20 cellular contexts compared by ENCODE assay signal in the genomic region with DNA sequence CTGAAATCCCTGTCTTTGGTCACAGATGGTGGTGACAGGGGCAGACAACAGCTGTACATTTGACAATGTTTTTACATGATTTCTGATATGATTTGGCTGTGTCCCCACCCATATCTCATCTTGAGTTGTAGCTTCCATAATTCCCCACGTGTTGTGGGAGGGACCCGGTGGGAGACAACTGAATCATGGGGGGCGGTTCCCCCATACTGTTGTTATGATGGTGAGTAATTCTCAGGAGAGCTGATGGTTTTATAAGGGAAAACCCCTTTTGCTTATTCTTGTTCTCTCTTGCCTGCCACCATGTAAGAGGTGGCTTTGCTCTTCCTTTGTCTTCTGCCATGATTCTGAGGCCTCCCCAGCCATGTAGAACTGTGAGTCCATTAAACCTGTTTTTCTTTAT.
DNase-seq lines count a peak whose midpoint lies in the region; ATAC-seq and TF ChIP-seq lines count a peak whose summit lies in the region.
"Had no signal": no experiment of that assay in that cellular context is flagged by ENCODE, and none has a peak within 500 bp of the region (broad histone marks: within the 10 kb centered on the region; RNA-seq: fewer than 3 reads in every experiment).

No MANE protein-coding gene starts in this region.

- intact Hi-C loops in activated naive CD4-positive, alpha-beta T cell treated with anti-CD3 and anti-CD28 coated beads for 36 hours (cut with micrococcal nuclease) = loop anchor here (10.0 kb wide), 2 partner anchors 305 to 365 kb away; no protein-coding TSS in a partner anchor
- intact Hi-C loops in sigmoid colon (cut with DNase I) = loop anchor here (10.0 kb wide), 1 partner anchor 365 kb away; no protein-coding TSS in a partner anchor
- intact Hi-C loops in CD4-positive, alpha-beta T cell (cut with DNase I, micrococcal nuclease) = no loop called here

- TF ChIP-seq EP300 in sigmoid colon (IDR thresholded peaks at IDR 0.05) = no peak

- peaks cover 7% of the 10 kb centered on the region for H3K4me1 Mint-ChIP-seq in activated naive CD4-positive, alpha-beta T cell treated with anti-CD3 and anti-CD28 coated beads for 36 hours (ENCODE audit: low read depth)
- H3K4me1 Mint-ChIP-seq in neural progenitor cell = no peaks in the 10 kb centered on the region
- H3K4me1 Mint-ChIP-seq in CD4-positive, alpha-beta T cell (ENCODE audit: low read depth) = no peaks in the 10 kb centered on the region

- TF ChIP-seq POLR2A in sigmoid colon (IDR thresholded peaks at IDR 0.05) = no peak

- peaks cover 0 to 14% (median 12%) of the 10 kb centered on the region in 4 donors for H3K4me1 ChIP-seq in sigmoid colon
- no peaks in the 10 kb centered on the region for H3K4me1 ChIP-seq in neural progenitor cell
- H3K4me1 ChIP-seq: SJSA1, vagina had no signal

- H3K36me3 ChIP-seq in brain microvascular endothelial cell (replicated peaks) (no peaks in the 10 kb centered on the region), sigmoid colon (no peaks in the 10 kb centered on the region), neural progenitor cell (no peaks in the 10 kb centered on the region)
- H3K36me3 ChIP-seq: SJSA1, vagina had no signal

- peaks cover 3% of the 10 kb centered on the region for H3K36me3 Mint-ChIP-seq in activated naive CD4-positive, alpha-beta T cell treated with anti-CD3 and anti-CD28 coated beads for 36 hours (ENCODE audit: low read depth)
- H3K36me3 Mint-ChIP-seq in neural progenitor cell = no peaks in the 10 kb centered on the region
- H3K36me3 Mint-ChIP-seq in CD4-positive, alpha-beta T cell (ENCODE audit: low read depth) = peaks cover 15% of the 10 kb centered on the region
- H3K36me3 Mint-ChIP-seq: natural killer cell treated with Interleukin-12 subunit alpha and Interleukin-12 subunit beta and Interleukin-15 and Interleukin-18, amount 100 ng/mL, for 72 hours had no signal

- peaks cover 6% of the 10 kb centered on the region for H3K9me3 Mint-ChIP-seq in activated naive CD4-positive, alpha-beta T cell treated with anti-CD3 and anti-CD28 coated beads for 36 hours
- no peaks in the 10 kb centered on the region for H3K9me3 Mint-ChIP-seq in neural progenitor cell
- peaks cover 2% of the 10 kb centered on the region for H3K9me3 Mint-ChIP-seq in CD4-positive, alpha-beta T cell
- H3K9me3 Mint-ChIP-seq: effector memory CD8-positive, alpha-beta T cell; natural killer cell treated with Interleukin-12 subunit alpha and Interleukin-12 subunit beta and Interleukin-15 and Interleukin-18, amount 100 ng/mL, for 72 hours; T-helper 2 cell treated with Interferon-gamma antibody and Interleukin-4, amounts not matched to agents 5 μg/mL and 100 μg/mL, for 36 hours had no signal

- H3K4me3 ChIP-seq in brain microvascular endothelial cell (ENCODE audit: low read depth, low read length) (no peak overlapping the region), sigmoid colon (no peak overlapping the region), neural progenitor cell (no peak overlapping the region)
- H3K4me3 ChIP-seq: PC-9, SJSA1, vagina had no signal

- no peaks in the 10 kb centered on the region for H4K20me1 ChIP-seq in neural progenitor cell (ENCODE audit: low read depth)

- WGBS in sigmoid colon, 2 donors = 75 to 82% methylated on average over 3 of the region's 3 CpGs

- no peak overlapping the region for H3K9ac ChIP-seq in neural progenitor cell

- TF ChIP-seq CTCF in brain microvascular endothelial cell (IDR thresholded peaks at IDR 0.05; ENCODE audit: low read depth, low read length, missing control alignments) (no peak), sigmoid colon (IDR thresholded peaks at IDR 0.05) (no peak), neural progenitor cell (IDR thresholded peaks at IDR 0.05) (no peak)
- TF ChIP-seq CTCF in CD4-positive, alpha-beta T cell (IDR thresholded peaks at IDR 0.05) = no peak

- H3K79me2 ChIP-seq in neural progenitor cell (ENCODE audit: low read depth) = no peaks in the 10 kb centered on the region

- no peak overlapping the region for H3K4me2 ChIP-seq in neural progenitor cell
- H3K4me2 ChIP-seq: PC-9 had no signal

- DNase-seq in activated naive CD4-positive, alpha-beta T cell treated with anti-CD3 and anti-CD28 coated beads for 36 hours = peak; percentile 65
- no peak for DNase-seq in activated naive CD4-positive, alpha-beta T cell treated with anti-CD3 and anti-CD28 coated beads, Interleukin-2, amount 50 U/mL, for 16 hours
- peak; percentile 44 for DNase-seq in brain microvascular endothelial cell
- peak; percentile 12 for DNase-seq in sigmoid colon
- DNase-seq in neural progenitor cell (ENCODE audit: low spot score) = no peak
- DNase-seq in CD4-positive, alpha-beta T cell = no peak
- DNase-seq: activated CD4-positive, CD25-positive, alpha-beta regulatory T cell treated with anti-CD3 and anti-CD28 coated beads, Interleukin-2, amount 50 U/mL, for 72 hours; effector memory CD8-positive, alpha-beta T cell; hippocampal formation; mesenchymal stem cell; NCI-H1694 treated with DMSO at 0.1 percent for 48 hours; NCI-H226; PC-9; substantia nigra had no signal

- no peak overlapping the region for H2AFZ ChIP-seq in neural progenitor cell (replicated peaks)
- H2AFZ ChIP-seq: PC-9 had no signal

- POLR2A ChIA-PET in CD4-positive, alpha-beta T cell (lab: Charles Lee) = no interaction called here

- H3K27ac Mint-ChIP-seq in activated naive CD4-positive, alpha-beta T cell treated with anti-CD3 and anti-CD28 coated beads for 36 hours = no peak overlapping the region
- no peak overlapping the region for H3K27ac Mint-ChIP-seq in neural progenitor cell
- no peak overlapping the region for H3K27ac Mint-ChIP-seq in CD4-positive, alpha-beta T cell
- H3K27ac Mint-ChIP-seq: effector memory CD8-positive, alpha-beta T cell; natural killer cell treated with Interleukin-12 subunit alpha and Interleukin-12 subunit beta and Interleukin-15 and Interleukin-18, amount 100 ng/mL, for 72 hours; T-helper 2 cell treated with Interferon-gamma antibody and Interleukin-4, amounts not matched to agents 5 μg/mL and 100 μg/mL, for 36 hours had no signal

- ATAC-seq in HG02610 (IDR thresholded peaks at IDR 0.05; ENCODE audit: unreplicated experiment) (peak; percentile 49), HG03460 (IDR thresholded peaks at IDR 0.05; ENCODE audit: unreplicated experiment) (no peak)
- ATAC-seq in CD4-positive, alpha-beta T cell (ENCODE audit: poor library complexity) = no peak
- ATAC-seq: effector memory CD8-positive, alpha-beta T cell; natural killer cell treated with Interleukin-12 subunit alpha and Interleukin-12 subunit beta and Interleukin-15 and Interleukin-18, amount 100 ng/mL, for 72 hours had no signal

- in situ Hi-C loops in brain microvascular endothelial cell (cut with HindIII; ENCODE audit: low pct_ligation_motif_present, low sequenced_read_pairs) = no loop called here

- no peaks in the 10 kb centered on the region for H3K27me3 ChIP-seq in brain microvascular endothelial cell (replicated peaks)
- H3K27me3 ChIP-seq in sigmoid colon = no peaks in the 10 kb centered on the region
- no peaks in the 10 kb centered on the region for H3K27me3 ChIP-seq in neural progenitor cell
- H3K27me3 ChIP-seq in CD4-positive, alpha-beta T cell (ENCODE audit: control insufficient read depth, insufficient read depth, low read length) = no peaks in the 10 kb centered on the region
- H3K27me3 ChIP-seq: SJSA1, vagina had no signal

- CTCF ChIA-PET in activated naive CD4-positive, alpha-beta T cell treated with anti-CD3 and anti-CD28 coated beads for 36 hours (lab: Charles Lee) = interaction anchor here (1.5 kb wide), 1 partner anchor 9 kb away, joined by 5 read pairs; no protein-coding TSS in a partner anchor
- CTCF ChIA-PET in CD4-positive, alpha-beta T cell (lab: Charles Lee) = no interaction called here

- H3K9me3 ChIP-seq in sigmoid colon = no peaks in the 10 kb centered on the region
- H3K9me3 ChIP-seq in neural progenitor cell (ENCODE audit: low read depth) = no peaks in the 10 kb centered on the region
- H3K9me3 ChIP-seq in CD4-positive, alpha-beta T cell (ENCODE audit: control insufficient read depth, low read length) = no peaks in the 10 kb centered on the region
- H3K9me3 ChIP-seq: SJSA1, vagina had no signal

- no peaks in the 10 kb centered on the region for H3F3A ChIP-seq in neural progenitor cell (ENCODE audit: low read depth)

- H3K27me3 Mint-ChIP-seq in activated naive CD4-positive, alpha-beta T cell treated with anti-CD3 and anti-CD28 coated beads for 36 hours (ENCODE audit: low read depth) = no peaks in the 10 kb centered on the region
- peaks cover 3% of the 10 kb centered on the region for H3K27me3 Mint-ChIP-seq in neural progenitor cell (ENCODE audit: insufficient read depth, low read depth)
- no peaks in the 10 kb centered on the region for H3K27me3 Mint-ChIP-seq in CD4-positive, alpha-beta T cell
- H3K27me3 Mint-ChIP-seq: effector memory CD8-positive, alpha-beta T cell; natural killer cell treated with Interleukin-12 subunit alpha and Interleukin-12 subunit beta and Interleukin-15 and Interleukin-18, amount 100 ng/mL, for 72 hours had no signal

- H3K4me3 Mint-ChIP-seq in activated naive CD4-positive, alpha-beta T cell treated with anti-CD3 and anti-CD28 coated beads for 36 hours = no peak overlapping the region
- H3K4me3 Mint-ChIP-seq in neural progenitor cell = no peak overlapping the region
- no peak overlapping the region for H3K4me3 Mint-ChIP-seq in CD4-positive, alpha-beta T cell
- H3K4me3 Mint-ChIP-seq: effector memory CD8-positive, alpha-beta T cell; natural killer cell treated with Interleukin-12 subunit alpha and Interleukin-12 subunit beta and Interleukin-15 and Interleukin-18, amount 100 ng/mL, for 72 hours; T-helper 2 cell treated with Interferon-gamma antibody and Interleukin-4, amounts not matched to agents 5 μg/mL and 100 μg/mL, for 36 hours had no signal

- H3K27ac ChIP-seq in brain microvascular endothelial cell (no peak overlapping the region), sigmoid colon (no peak overlapping the region), neural progenitor cell (no peak overlapping the region)
- H3K27ac ChIP-seq in CD4-positive, alpha-beta T cell (ENCODE audit: low read depth, low read length) = no peak overlapping the region
- H3K27ac ChIP-seq: PC-9, SJSA1, vagina had no signal

Comparison
In these comparisons a context has a peak if more than half of its experiments do, and no peak if none do; other contexts are left out.
1. DNase-seq: peak in activated naive CD4-positive, alpha-beta T cell treated with anti-CD3 and anti-CD28 coated beads for 36 hours (single experiment), brain microvascular endothelial cell (single experiment) and sigmoid colon (single experiment); none in activated naive CD4-positive, alpha-beta T cell treated with anti-CD3 and anti-CD28 coated beads, Interleukin-2, amount 50 U/mL, for 16 hours (single experiment), neural progenitor cell (single experiment) and CD4-positive, alpha-beta T cell (0 of 10).
2. intact Hi-C loops: an anchor here in activated naive CD4-positive, alpha-beta T cell treated with anti-CD3 and anti-CD28 coated beads for 36 hours (10.0 kb wide) and sigmoid colon (10.0 kb wide); none called in CD4-positive, alpha-beta T cell.